7 cellular contexts compared by ENCODE assay signal in the genomic region with DNA sequence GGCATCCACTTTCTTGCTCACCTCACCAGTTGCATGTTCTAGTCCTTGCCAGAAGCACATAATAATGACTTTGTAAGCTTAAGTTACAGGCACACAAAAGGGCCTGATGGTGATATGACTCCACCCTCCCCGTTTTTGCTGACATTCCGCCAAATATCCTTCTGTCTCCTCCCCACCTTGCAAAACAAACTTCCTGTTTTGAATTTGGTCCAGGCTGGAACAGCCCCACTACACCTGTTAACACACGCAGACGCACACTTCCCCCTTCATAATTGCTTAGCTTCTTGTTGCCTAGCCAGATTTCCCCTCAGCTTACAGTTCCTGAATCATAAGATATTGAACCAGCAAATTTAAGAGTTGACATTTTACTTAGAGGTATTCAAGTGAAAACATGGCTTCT. TPM values are rescaled to one million over a fixed set of nuclear protein-coding genes. Genes with fewer than 3 reads are reported as not detected.
DNase-seq lines count a peak whose midpoint lies in the region; ATAC-seq and TF ChIP-seq lines count a peak whose summit lies in the region.

A gene with protein sequence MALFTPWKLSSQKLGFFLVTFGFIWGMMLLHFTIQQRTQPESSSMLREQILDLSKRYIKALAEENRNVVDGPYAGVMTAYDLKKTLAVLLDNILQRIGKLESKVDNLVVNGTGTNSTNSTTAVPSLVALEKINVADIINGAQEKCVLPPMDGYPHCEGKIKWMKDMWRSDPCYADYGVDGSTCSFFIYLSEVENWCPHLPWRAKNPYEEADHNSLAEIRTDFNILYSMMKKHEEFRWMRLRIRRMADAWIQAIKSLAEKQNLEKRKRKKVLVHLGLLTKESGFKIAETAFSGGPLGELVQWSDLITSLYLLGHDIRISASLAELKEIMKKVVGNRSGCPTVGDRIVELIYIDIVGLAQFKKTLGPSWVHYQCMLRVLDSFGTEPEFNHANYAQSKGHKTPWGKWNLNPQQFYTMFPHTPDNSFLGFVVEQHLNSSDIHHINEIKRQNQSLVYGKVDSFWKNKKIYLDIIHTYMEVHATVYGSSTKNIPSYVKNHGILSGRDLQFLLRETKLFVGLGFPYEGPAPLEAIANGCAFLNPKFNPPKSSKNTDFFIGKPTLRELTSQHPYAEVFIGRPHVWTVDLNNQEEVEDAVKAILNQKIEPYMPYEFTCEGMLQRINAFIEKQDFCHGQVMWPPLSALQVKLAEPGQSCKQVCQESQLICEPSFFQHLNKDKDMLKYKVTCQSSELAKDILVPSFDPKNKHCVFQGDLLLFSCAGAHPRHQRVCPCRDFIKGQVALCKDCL (plus strand): TSS at position 269 of the 400 bp plus-strand sequence. CDS start 332 bp downstream, outside the sequence.

- H3K9me3 Mint-ChIP-seq in stimulated activated memory B cell treated with anti-CD40 and anti-IgM and Interleukin-4, amounts not matched to agents 10 μg/mL and 1 μg/mL and 100 μg/mL, for 72 hours = no peaks in the 10 kb centered on the region

- H3K27ac ChIP-seq in gastroesophageal sphincter = no peak within 1 kb of the TSS

- no peak for TF ChIP-seq POLR2A in gastroesophageal sphincter (IDR thresholded peaks at IDR 0.05)

- H3K27ac Mint-ChIP-seq in stimulated activated memory B cell treated with anti-CD40 and anti-IgM and Interleukin-4, amounts not matched to agents 10 μg/mL and 1 μg/mL and 100 μg/mL, for 72 hours = peak within 1 kb of the TSS; percentile 73

- no peaks in the 10 kb centered on the region for H3K27me3 Mint-ChIP-seq in stimulated activated memory B cell treated with anti-CD40 and anti-IgM and Interleukin-4, amounts not matched to agents 10 μg/mL and 1 μg/mL and 100 μg/mL, for 72 hours

- H3K4me1 Mint-ChIP-seq in stimulated activated memory B cell treated with anti-CD40 and anti-IgM and Interleukin-4, amounts not matched to agents 10 μg/mL and 1 μg/mL and 100 μg/mL, for 72 hours = peaks cover 87% of the 10 kb centered on the region

- H3K36me3 Mint-ChIP-seq in stimulated activated memory B cell treated with anti-CD40 and anti-IgM and Interleukin-4, amounts not matched to agents 10 μg/mL and 1 μg/mL and 100 μg/mL, for 72 hours = peaks cover 16% of the 10 kb centered on the region

- H3K4me3 ChIP-seq in gastroesophageal sphincter = no peak within 1 kb of the TSS

- TF ChIP-seq CTCF in gastroesophageal sphincter (IDR thresholded peaks at IDR 0.05) = no peak

- peak; percentile 10 for ATAC-seq in GM18870 (IDR thresholded peaks at IDR 0.05; ENCODE audit: unreplicated experiment)
- peak; percentile 6 for ATAC-seq in HG03025 (IDR thresholded peaks at IDR 0.05; ENCODE audit: low FRiP score, unreplicated experiment)
- no peak for ATAC-seq in gastroesophageal sphincter
- peak; percentile 72 for ATAC-seq in stimulated activated memory B cell treated with anti-CD40 and anti-IgM and Interleukin-4, amounts not matched to agents 10 μg/mL and 1 μg/mL and 100 μg/mL, for 72 hours

- H3K4me1 ChIP-seq in gastroesophageal sphincter = peaks cover 0 to 33% (median 9%) of the 10 kb centered on the region in 3 donors

- peaks cover 0 to 7% of the 10 kb centered on the region in 2 donors for H3K36me3 ChIP-seq in gastroesophageal sphincter

- no peaks in the 10 kb centered on the region for H3K27me3 ChIP-seq in gastroesophageal sphincter

- no peak for TF ChIP-seq EP300 in gastroesophageal sphincter (IDR thresholded peaks at IDR 0.05)

- DNase-seq in NOMO-1 treated with DMSO at 0.1 percent for 48 hours (lab: John Stamatoyannopoulos, UW; ENCODE audit: unreplicated experiment) = peak; percentile 49
- DNase-seq in ecto neural progenitor cell (ENCODE audit: low spot score) = no peak
- DNase-seq in RKO (ENCODE audit: low spot score) = no peak

- peak within 1 kb of the TSS; percentile 44 for H3K4me3 Mint-ChIP-seq in stimulated activated memory B cell treated with anti-CD40 and anti-IgM and Interleukin-4, amounts not matched to agents 10 μg/mL and 1 μg/mL and 100 μg/mL, for 72 hours

- WGBS in gastroesophageal sphincter (ENCODE audit: low coverage in 1 of 2), 2 donors = 43 to 70% methylated on average over 3 to 4 of the region's 4 CpGs

- no peaks in the 10 kb centered on the region for H3K9me3 ChIP-seq in gastroesophageal sphincter

RNA-seq across cellular contexts. Expression of the gene that starts here (rescaled TPM):
- total RNA-seq in gastroesophageal sphincter = 10 to 100 TPM; 32.4 to 65.9 (median 46.6) TPM
